Comparison of ENCODE assay signal across 11 cellular contexts in genomic region chr17:40224707-40225092, GRCh38. TPM values are rescaled to one million over a fixed set of nuclear protein-coding genes. Genes with fewer than 3 reads are reported as not detected.
DNase-seq lines count a peak whose midpoint lies in the region; ATAC-seq, FAIRE-seq and TF ChIP-seq lines count a peak whose summit lies in the region.
"Had no signal": no experiment of that assay in that cellular context is flagged by ENCODE, and none has a peak within 500 bp of the region (broad histone marks: within the 10 kb centered on the region; RNA-seq: fewer than 3 reads in every experiment).

No MANE protein-coding gene starts in this region.

- H3K4me1 Mint-ChIP-seq in CD8-positive, alpha-beta memory T cell, result peaks cover 26 to 64% (median 42%) of the 10 kb centered on the region in 3 donors

- TF ChIP-seq POLR2A in adrenal gland (IDR thresholded peaks at IDR 0.05), result no peak

- no peak for ATAC-seq in GM21515 (IDR thresholded peaks at IDR 0.05; ENCODE audit: unreplicated experiment)
- ATAC-seq in GM19035 (IDR thresholded peaks at IDR 0.05; ENCODE audit: unreplicated experiment), result no peak

- H3K9me3 ChIP-seq in CD8-positive, alpha-beta memory T cell (ENCODE audit: low read length), result no peaks in the 10 kb centered on the region
- no peaks in the 10 kb centered on the region for H3K9me3 ChIP-seq in adrenal gland (replicated peaks in 1 of 3)

- 47 to 56% (median 49%) methylated on average over 3 of the region's 3 CpGs for WGBS in adrenal gland, 4 donors

- H3K36me3 Mint-ChIP-seq in CD8-positive, alpha-beta memory T cell, result peaks cover 0 to 40% (median 0%) of the 10 kb centered on the region in 3 donors

- no peak overlapping the region for H3K4me3 ChIP-seq in CD8-positive, alpha-beta memory T cell (ENCODE audit: low read length)
- H3K4me3 ChIP-seq in adrenal gland, result no peak overlapping the region
- H3K4me3 ChIP-seq: cardiac muscle cell had no signal

- H3K27me3 ChIP-seq in CD8-positive, alpha-beta memory T cell (ENCODE audit: insufficient read depth, low read length, poor library complexity, severe bottlenecking), result no peaks in the 10 kb centered on the region
- no peaks in the 10 kb centered on the region for H3K27me3 ChIP-seq in adrenal gland
- H3K27me3 ChIP-seq: cardiac muscle cell had no signal

- peak overlapping the region in 7 of 8 donors; percentile 1 to 83 (median 42) for H3K27ac Mint-ChIP-seq in CD8-positive, alpha-beta memory T cell
- H3K27ac Mint-ChIP-seq: T-helper 1 cell treated with Interleukin-12 subunit alpha and Interleukin-12 subunit beta and Interleukin-4 antibody, amounts not matched to agents 30 μg/mL and 1 μg/mL, for 36 hours had no signal

- no peak for FAIRE-seq in frontal cortex (lab: Jason Lieb, UNC)

- TF ChIP-seq CTCF in adrenal gland (IDR thresholded peaks at IDR 0.05), result no peak

- H3K9me3 Mint-ChIP-seq in CD8-positive, alpha-beta memory T cell, result no peaks in the 10 kb centered on the region
- H3K9me3 Mint-ChIP-seq: T-helper 1 cell treated with Interleukin-12 subunit alpha and Interleukin-12 subunit beta and Interleukin-4 antibody, amounts not matched to agents 30 μg/mL and 1 μg/mL, for 36 hours had no signal

- CTCF ChIA-PET in CD8-positive, alpha-beta memory T cell (lab: Charles Lee), result no interaction called here

- no peaks in the 10 kb centered on the region for H3K36me3 ChIP-seq in CD8-positive, alpha-beta memory T cell (ENCODE audit: insufficient read depth, low read length)
- peaks cover 0 to 5% of the 10 kb centered on the region in 2 donors for H3K36me3 ChIP-seq in adrenal gland (replicated peaks in 1 of 2)

- DNase-seq in CD8-positive, alpha-beta memory T cell, result no peak
- DNase-seq in adrenal gland (peak in 6 of 7 donors; percentile 52 to 73 (median 62)), frontal cortex (ENCODE audit: low spot score in 2 of 2) (peak; percentile 31 to 46), posterior cingulate gyrus (peak in 6 of 10 donors; percentile 20 to 37 (median 34)), activated gamma-delta T cell treated with Interleukin-2 at 50 U/mL for 16 hours (no peak), NCI-H2227 (lab: John Stamatoyannopoulos, UW; ENCODE audit: unreplicated experiment) (no peak)
- DNase-seq: NCI-H1436 had no signal

- POLR2A ChIA-PET in CD8-positive, alpha-beta memory T cell (lab: Charles Lee), result interaction anchor here (0.7 kb wide), 1 partner anchor 335 kb away, joined by 4 read pairs; no protein-coding TSS in a partner anchor

- no peak overlapping the region for H3K27ac ChIP-seq in CD8-positive, alpha-beta memory T cell (ENCODE audit: low read depth, low read length)
- H3K27ac ChIP-seq in adrenal gland, result peak overlapping the region; percentile 13 to 70 (median 46)
- H3K27ac ChIP-seq: cardiac muscle cell had no signal

- H3K27me3 Mint-ChIP-seq in CD8-positive, alpha-beta memory T cell, result peaks cover 0 to 2% of the 10 kb centered on the region in 2 donors

- intact Hi-C loops in adrenal gland (cut with DNase I) (no loop called here), posterior cingulate gyrus (cut with DNase I) (no loop called here)

- H3K4me3 Mint-ChIP-seq in CD8-positive, alpha-beta memory T cell, result peak overlapping the region in 2 of 7 donors; percentile 16 to 25
- H3K4me3 Mint-ChIP-seq: T-helper 1 cell treated with Interleukin-12 subunit alpha and Interleukin-12 subunit beta and Interleukin-4 antibody, amounts not matched to agents 30 μg/mL and 1 μg/mL, for 36 hours had no signal

- H3K4me1 ChIP-seq in CD8-positive, alpha-beta memory T cell (ENCODE audit: insufficient read depth, low read length), result peaks cover 7% of the 10 kb centered on the region
- peaks cover 9 to 33% of the 10 kb centered on the region in 2 donors for H3K4me1 ChIP-seq in adrenal gland (replicated peaks in 1 of 2)

RNA-seq across cellular contexts. Expression of gene WIPF2, which starts 5.6 kb away (rescaled TPM):
- total RNA-seq in CD8-positive, alpha-beta memory T cell, result 10 to 100 TPM; 24.5 to 24.7 TPM
- polyA plus RNA-seq in CD8-positive, alpha-beta memory T cell, result 14.6 TPM
- 10 to 100 TPM in 7 of 8 donors, 1 to 10 TPM in 1; 8.0 to 30.2 (median 20.9) TPM for total RNA-seq in adrenal gland
- 10 to 100 TPM in 2 of 3 donors, 1 to 10 TPM in 1; 5.7 to 17.8 (median 13.0) TPM for polyA plus RNA-seq in adrenal gland
- 5.3 TPM for total RNA-seq in frontal cortex

RNA-seq across cellular contexts. Expression of gene RAPGEFL1, which starts 47.4 kb away (rescaled TPM):
- 1 to 10 TPM; 5.7 to 6.3 TPM for total RNA-seq in CD8-positive, alpha-beta memory T cell
- 0.32 TPM for polyA plus RNA-seq in CD8-positive, alpha-beta memory T cell
- 1 to 10 TPM in 7 of 8 donors, under 1 TPM in 1; 0.24 to 5.7 (median 4.0) TPM for total RNA-seq in adrenal gland
- polyA plus RNA-seq in adrenal gland, result 10 to 100 TPM in 1 of 3 donors, 1 to 10 TPM in 2; 1.7 to 18.5 (median 7.3) TPM
- total RNA-seq in frontal cortex, result 12.6 TPM

Comparison
In these comparisons a context has a peak if more than half of its experiments do, and no peak if none do; other contexts are left out.
1. DNase-seq: peak in adrenal gland (6 of 7), frontal cortex (2 of 2) and posterior cingulate gyrus (6 of 10); none in CD8-positive, alpha-beta memory T cell (0 of 5), activated gamma-delta T cell treated with Interleukin-2 at 50 U/mL for 16 hours (single experiment) and NCI-H2227 (single experiment).